In the genomic region with DNA sequence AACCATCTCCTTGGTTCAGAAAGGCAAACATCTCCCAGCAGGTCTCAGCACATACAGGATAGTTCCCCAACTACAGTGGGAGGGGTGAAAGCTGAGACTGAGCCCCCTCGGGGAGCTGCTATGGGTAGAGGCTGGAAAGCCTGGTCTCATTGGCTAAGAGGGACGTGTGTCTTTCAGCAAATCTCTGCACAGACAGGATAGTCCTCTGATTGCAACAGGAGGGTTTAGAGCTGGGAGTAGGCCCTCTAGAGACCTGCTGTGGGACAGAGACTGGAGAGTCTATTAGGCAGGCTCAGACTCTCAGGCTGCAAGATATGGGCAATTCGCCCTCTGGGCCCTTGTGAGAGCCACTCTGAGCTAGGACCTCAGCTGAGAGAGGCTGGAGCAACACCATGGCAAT, we compare ENCODE assay signal across 35 cellular contexts.
"Had no signal": no experiment of that assay in that cellular context is flagged by ENCODE, and none has a peak within 500 bp of the region (broad histone marks: within the 10 kb centered on the region; RNA-seq: fewer than 3 reads in every experiment).

No MANE protein-coding gene starts in this region.

- H3K4me1 Mint-ChIP-seq: activated CD4-positive, alpha-beta memory T cell treated with anti-CD3 and anti-CD28 coated beads, Interleukin-2, amount 10 ng/mL, durations not matched to agents 7 days and 5 days; activated CD4-positive, alpha-beta T cell treated with anti-CD3 and anti-CD28 coated beads for 36 hours; activated CD4-positive, alpha-beta T cell treated with anti-CD3 and anti-CD28 coated beads, Interleukin-2, amount 10 ng/mL, durations not matched to agents 7 days and 5 days; activated CD8-positive, alpha-beta memory T cell treated with anti-CD3 and anti-CD28 coated beads, Interleukin-2, amount 10 ng/mL, durations not matched to agents 7 days and 5 days; activated naive CD4-positive, alpha-beta T cell treated with anti-CD3 and anti-CD28 coated beads, Interleukin-2, amount 10 ng/mL, durations not matched to agents 7 days and 5 days; activated naive CD4-positive, alpha-beta T cell treated with anti-CD3 and anti-CD28 coated beads, Interleukin-2, amount 50 U/mL, for 24 hours; central memory CD8-positive, alpha-beta T cell had no signal

- H3K27me3 Mint-ChIP-seq: activated CD4-positive, alpha-beta memory T cell treated with anti-CD3 and anti-CD28 coated beads, Interleukin-2, amount 10 ng/mL, durations not matched to agents 7 days and 5 days; activated CD4-positive, alpha-beta T cell treated with anti-CD3 and anti-CD28 coated beads, Interleukin-2, amount 10 ng/mL, durations not matched to agents 7 days and 5 days; activated CD8-positive, alpha-beta memory T cell treated with anti-CD3 and anti-CD28 coated beads, Interleukin-2, amount 10 ng/mL, durations not matched to agents 7 days and 5 days; activated naive CD4-positive, alpha-beta T cell treated with anti-CD3 and anti-CD28 coated beads, Interleukin-2, amount 10 ng/mL, durations not matched to agents 7 days and 5 days; central memory CD8-positive, alpha-beta T cell had no signal

- DNase-seq: activated CD4-positive, alpha-beta memory T cell treated with anti-CD3 and anti-CD28 coated beads, Interleukin-2, amount 10 ng/mL, durations not matched to agents 7 days and 5 days; activated CD4-positive, alpha-beta T cell treated with anti-CD3 and anti-CD28 coated beads for 1 hour; activated CD4-positive, alpha-beta T cell treated with anti-CD3 and anti-CD28 coated beads for 36 hours; activated CD4-positive, alpha-beta T cell treated with anti-CD3 and anti-CD28 coated beads for 48 hours; activated CD4-positive, alpha-beta T cell treated with anti-CD3 and anti-CD28 coated beads, Interleukin-2, amount 10 ng/mL, durations not matched to agents 7 days and 5 days; activated CD4-positive, alpha-beta T cell treated with anti-CD3 and anti-CD28 coated beads, Interleukin-2, amount 50 U/mL, for 48 hours; activated CD4-positive, CD25-positive, alpha-beta regulatory T cell; activated CD8-positive, alpha-beta memory T cell treated with anti-CD3 and anti-CD28 coated beads for 24 hours; activated CD8-positive, alpha-beta memory T cell treated with anti-CD3 and anti-CD28 coated beads, Interleukin-2, amount 10 ng/mL, durations not matched to agents 7 days and 5 days; activated CD8-positive, alpha-beta memory T cell treated with anti-CD3 and anti-CD28 coated beads, Interleukin-2, amount 50 U/mL, for 48 hours; activated CD8-positive, alpha-beta T cell treated with anti-CD3 and anti-CD28 coated beads, Interleukin-2, amount 10 ng/mL, durations not matched to agents 7 days and 5 days; activated effector memory CD4-positive, alpha-beta T cell treated with Interleukin-2 at 50 U/mL for 16 hours; activated gamma-delta T cell; activated naive CD4-positive, alpha-beta T cell treated with anti-CD3 and anti-CD28 coated beads, Interleukin-2, amount 10 ng/mL, durations not matched to agents 7 days and 5 days; activated naive CD4-positive, alpha-beta T cell treated with Interleukin-2 at 50 U/mL for 16 hours; activated T-cell treated with anti-CD3 and anti-CD28 coated beads, Interleukin-2, amount 50 U/mL, for 24 hours; activated T-cell treated with anti-CD3 and anti-CD28 coated beads, Interleukin-2, amount 50 U/mL, for 48 hours; adrenal gland; amniotic stem cell; aorta; caudate nucleus; cerebellar nuclear complex; T-helper 1 cell; T-helper 2 cell; T-helper 9 cell had no signal

- H3K4me1 ChIP-seq: adrenal gland had no signal

- H3K27me3 ChIP-seq: adrenal gland, cardiac muscle cell had no signal

- H3K9me3 Mint-ChIP-seq: activated CD4-positive, alpha-beta memory T cell treated with anti-CD3 and anti-CD28 coated beads, Interleukin-2, amount 10 ng/mL, durations not matched to agents 7 days and 5 days; activated CD4-positive, alpha-beta T cell treated with anti-CD3 and anti-CD28 coated beads, Interleukin-2, amount 10 ng/mL, durations not matched to agents 7 days and 5 days; T-helper 1 cell treated with Interleukin-12 subunit alpha and Interleukin-12 subunit beta and Interleukin-4 antibody, amounts not matched to agents 30 μg/mL and 1 μg/mL, for 36 hours; T-helper 2 cell treated with Interferon-gamma antibody and Interleukin-4, amounts not matched to agents 5 μg/mL and 100 μg/mL, for 36 hours had no signal

- H3K36me3 Mint-ChIP-seq: activated CD8-positive, alpha-beta memory T cell treated with anti-CD3 and anti-CD28 coated beads, Interleukin-2, amount 10 ng/mL, durations not matched to agents 7 days and 5 days; activated naive CD4-positive, alpha-beta T cell treated with anti-CD3 and anti-CD28 coated beads, Interleukin-2, amount 10 ng/mL, durations not matched to agents 7 days and 5 days; activated naive CD8-positive, alpha-beta T cell had no signal

- H3K4me3 Mint-ChIP-seq: activated CD4-positive, alpha-beta memory T cell treated with anti-CD3 and anti-CD28 coated beads, Interleukin-2, amount 10 ng/mL, durations not matched to agents 7 days and 5 days; activated CD4-positive, alpha-beta T cell treated with anti-CD3 and anti-CD28 coated beads for 36 hours; activated CD4-positive, alpha-beta T cell treated with anti-CD3 and anti-CD28 coated beads, Interleukin-2, amount 10 ng/mL, durations not matched to agents 7 days and 5 days; activated CD8-positive, alpha-beta memory T cell treated with anti-CD3 and anti-CD28 coated beads, Interleukin-2, amount 10 ng/mL, durations not matched to agents 7 days and 5 days; activated CD8-positive, alpha-beta T cell treated with anti-CD3 and anti-CD28 coated beads, Interleukin-2, amount 10 ng/mL, durations not matched to agents 7 days and 5 days; activated naive CD4-positive, alpha-beta T cell treated with anti-CD3 and anti-CD28 coated beads, Interleukin-2, amount 10 ng/mL, durations not matched to agents 7 days and 5 days; activated naive CD4-positive, alpha-beta T cell treated with anti-CD3 and anti-CD28 coated beads, Interleukin-2, amount 50 U/mL, for 24 hours; activated naive CD8-positive, alpha-beta T cell; activated T-cell treated with anti-CD3 and anti-CD28 coated beads, Interleukin-2, amount 50 U/mL, for 24 hours; brain; central memory CD8-positive, alpha-beta T cell; T-helper 1 cell treated with Interleukin-12 subunit alpha and Interleukin-12 subunit beta and Interleukin-4 antibody, amounts not matched to agents 30 μg/mL and 1 μg/mL, for 36 hours; T-helper 2 cell treated with Interferon-gamma antibody and Interleukin-4, amounts not matched to agents 5 μg/mL and 100 μg/mL, for 36 hours had no signal

- H3K36me3 ChIP-seq: adrenal gland, cardiac muscle cell had no signal

- ATAC-seq: activated CD4-positive, alpha-beta T cell treated with anti-CD3 and anti-CD28 coated beads for 36 hours; activated CD4-positive, CD25-positive, alpha-beta regulatory T cell treated with anti-CD3 and anti-CD28 coated beads, Interleukin-2, amount 50 U/mL, for 24 hours; activated CD8-positive, alpha-beta memory T cell treated with anti-CD3 and anti-CD28 coated beads, Interleukin-2, amount 10 ng/mL, durations not matched to agents 7 days and 5 days; activated CD8-positive, alpha-beta T cell treated with anti-CD3 and anti-CD28 coated beads, Interleukin-2, amount 10 ng/mL, durations not matched to agents 7 days and 5 days had no signal

- H3K27ac ChIP-seq: adrenal gland, cardiac muscle cell, VCaP had no signal

- H3K4me3 ChIP-seq: adrenal gland, cardiac muscle cell had no signal

- H3K9me3 ChIP-seq: adrenal gland had no signal

- H3K27ac Mint-ChIP-seq: activated CD4-positive, alpha-beta memory T cell treated with anti-CD3 and anti-CD28 coated beads, Interleukin-2, amount 10 ng/mL, durations not matched to agents 7 days and 5 days; activated CD4-positive, alpha-beta T cell treated with anti-CD3 and anti-CD28 coated beads for 36 hours; activated CD4-positive, alpha-beta T cell treated with anti-CD3 and anti-CD28 coated beads, Interleukin-2, amount 10 ng/mL, durations not matched to agents 7 days and 5 days; activated CD8-positive, alpha-beta memory T cell treated with anti-CD3 and anti-CD28 coated beads, Interleukin-2, amount 10 ng/mL, durations not matched to agents 7 days and 5 days; activated CD8-positive, alpha-beta T cell treated with anti-CD3 and anti-CD28 coated beads, Interleukin-2, amount 10 ng/mL, durations not matched to agents 7 days and 5 days; activated naive CD4-positive, alpha-beta T cell treated with anti-CD3 and anti-CD28 coated beads, Interleukin-2, amount 10 ng/mL, durations not matched to agents 7 days and 5 days; activated naive CD4-positive, alpha-beta T cell treated with anti-CD3 and anti-CD28 coated beads, Interleukin-2, amount 50 U/mL, for 24 hours; activated naive CD8-positive, alpha-beta T cell; activated T-cell treated with anti-CD3 and anti-CD28 coated beads, Interleukin-2, amount 50 U/mL, for 24 hours; activated T-helper 2 cell treated with anti-CD3 and anti-CD28 coated beads, Interferon-gamma antibody, Interleukin-2, Interleukin-4, amounts not matched to agents 10 μg/mL and 5 μg/mL and 100 μg/mL, durations not matched to agents 14 hours and 24 hours and 36 hours; brain; T-helper 1 cell treated with Interleukin-12 subunit alpha and Interleukin-12 subunit beta and Interleukin-4 antibody, amounts not matched to agents 30 μg/mL and 1 μg/mL, for 36 hours; T-helper 2 cell treated with Interferon-gamma antibody and Interleukin-4, amounts not matched to agents 5 μg/mL and 100 μg/mL, for 36 hours had no signal
